ENCODE assay signal across 13 cellular contexts in the genomic region with DNA sequence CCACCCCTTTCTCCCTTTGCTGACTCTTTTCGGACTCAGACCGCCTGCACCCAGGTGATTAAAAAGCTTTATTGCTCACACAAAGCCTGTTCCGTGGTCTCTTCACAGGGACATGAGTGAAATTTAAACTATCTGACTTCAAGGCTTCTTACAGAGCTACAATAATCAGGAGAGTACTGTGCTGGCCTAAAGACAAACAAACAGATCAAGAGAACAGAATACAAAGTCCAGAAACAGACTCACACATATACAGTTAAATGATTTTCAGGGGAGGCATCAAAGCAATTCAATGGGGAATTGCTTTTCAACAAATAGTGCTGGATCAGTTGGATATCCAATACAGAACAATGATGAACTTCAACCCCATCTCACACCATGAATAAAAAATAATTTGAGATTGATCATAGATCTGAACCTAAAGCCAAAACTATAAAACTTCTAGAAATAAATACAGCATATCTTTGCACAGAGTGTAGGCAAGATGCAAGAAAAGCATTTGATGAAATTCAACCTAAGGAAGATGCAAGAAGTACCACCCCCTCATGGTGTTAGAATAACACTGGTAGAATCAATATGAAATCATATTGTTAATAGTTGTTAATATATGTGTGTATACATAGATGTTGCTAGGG.
DNase-seq lines count a peak whose midpoint lies in the region; ATAC-seq, FAIRE-seq and TF ChIP-seq lines count a peak whose summit lies in the region.
"Had no signal": no experiment of that assay in that cellular context is flagged by ENCODE, and none has a peak within 500 bp of the region (broad histone marks: within the 10 kb centered on the region; RNA-seq: fewer than 3 reads in every experiment).

No MANE protein-coding gene starts in this region.

- no peak overlapping the region for H2BK20ac ChIP-seq in H1 (ENCODE audit: low read length)

- intact Hi-C loops in HepG2 (cut with micrococcal nuclease; ENCODE audit: unreplicated experiment) (no loop called here), stomach (cut with DNase I; ENCODE audit: low total_unique reads) (no loop called here), natural killer cell (cut with micrococcal nuclease) (no loop called here)

- H3K14ac ChIP-seq in H1 (ENCODE audit: insufficient read length), result no peak overlapping the region

- no peak for TF ChIP-seq RAD21 in H1 (IDR thresholded peaks at IDR 0.05 in 1 of 2, conservative IDR thresholded peaks at IDR 0.05 in 1 of 2; ENCODE audit: low read depth in 2 of 2, low read length in 2 of 2)
- TF ChIP-seq RAD21 in HepG2 (CRISPR knock-in tag; IDR thresholded peaks at IDR 0.05), result no peak

- TF ChIP-seq EP300 in H1 (IDR thresholded peaks at IDR 0.05; ENCODE audit: borderline replicate concordance in 1 of 2, low read depth in 2 of 2, low read length in 2 of 2), result no peak
- TF ChIP-seq EP300 in HepG2 (IDR thresholded peaks at IDR 0.05; ENCODE audit: low read depth in 2 of 2, low read length in 2 of 2), result peak in 1 of 2 experiments; percentile 64; a peak in 2 of 4 replicates
- TF ChIP-seq EP300 in HepG2 (CRISPR knock-in tag; IDR thresholded peaks at IDR 0.05; ENCODE audit: borderline replicate concordance), result 0 out of 2 replicates have a peak, but pooled peaks have one; percentile 38
- TF ChIP-seq EP300 in stomach (IDR thresholded peaks at IDR 0.05), result no peak

- peaks cover 26% of the 10 kb centered on the region for H3K79me2 ChIP-seq in GM23338 (replicated peaks; ENCODE audit: insufficient read depth)
- peaks cover 0 to 13% of the 10 kb centered on the region in 2 experiments; a peak in 1 of 4 replicates for H3K79me2 ChIP-seq in H1 (ENCODE audit: control insufficient read depth in 1 of 2, insufficient read depth in 2 of 2, low read length in 2 of 2)
- peaks cover 27% of the 10 kb centered on the region for H3K79me2 ChIP-seq in HepG2 (ENCODE audit: insufficient read depth, low read length)

- H3K36me3 ChIP-seq in GM23338 (ENCODE audit: insufficient read depth), result no peaks in the 10 kb centered on the region
- H3K36me3 ChIP-seq in H1 (ENCODE audit: control insufficient read depth in 2 of 4, insufficient read depth in 4 of 4, low read length in 3 of 4), result no peaks in the 10 kb centered on the region
- no peaks in the 10 kb centered on the region for H3K36me3 ChIP-seq in HepG2 (replicated peaks in 1 of 2; ENCODE audit: control insufficient read depth in 1 of 2, insufficient read depth in 2 of 2, low read length in 2 of 2)
- H3K36me3 ChIP-seq in mucosa of rectum (ENCODE audit: control insufficient read depth in 2 of 2, insufficient read depth in 2 of 2, low read length in 2 of 2), result no peaks in the 10 kb centered on the region
- no peaks in the 10 kb centered on the region for H3K36me3 ChIP-seq in stomach

- no peak overlapping the region for H3K4me3 Mint-ChIP-seq in GM23338
- H3K4me3 Mint-ChIP-seq in natural killer cell, result no peak overlapping the region
- H3K4me3 Mint-ChIP-seq: CD8-positive, alpha-beta memory T cell had no signal

- no peak overlapping the region for H2AFZ ChIP-seq in GM23338
- no peak overlapping the region for H2AFZ ChIP-seq in H1 (ENCODE audit: low read length)
- no peak overlapping the region for H2AFZ ChIP-seq in HepG2 (ENCODE audit: low read length)

- no peak overlapping the region for H2BK5ac ChIP-seq in H1 (ENCODE audit: low read depth, low read length)

- H3K9ac ChIP-seq in H1 (replicated peaks in 1 of 4; ENCODE audit: extremely low read depth in 1 of 4, low read depth in 3 of 4, low read length in 3 of 4) (no peak overlapping the region), HepG2 (ENCODE audit: insufficient read depth, low read depth, low read length) (peak overlapping the region; percentile 56; the same call in 1 of the 2 replicates), mucosa of rectum (ENCODE audit: low read depth in 1 of 2, low read length in 2 of 2) (no peak overlapping the region)

- POLR2A ChIA-PET in H1 (lab: Charles Lee; ENCODE audit: partially characterized antibody) (interaction anchor here (1.2 kb wide), 1 partner anchor 18 kb away, joined by 3 read pairs; no protein-coding TSS in a partner anchor), HepG2 (lab: Yijun Ruan, JAX) (interaction anchor here (0.8 to 1.5 kb wide), 3 partner anchors 18 to 81 kb away, joined by 4 to 6 read pairs (median 4); no protein-coding TSS in a partner anchor)

- H2BK12ac ChIP-seq in H1 (ENCODE audit: low read depth, low read length), result no peak overlapping the region

- H3K27ac Mint-ChIP-seq in GM23338 (no peak overlapping the region), natural killer cell (no peak overlapping the region)
- no peak overlapping the region for H3K27ac Mint-ChIP-seq in activated naive CD4-positive, alpha-beta T cell treated with anti-CD3 and anti-CD28 coated beads, Interleukin-2, amount 50 U/mL, for 72 hours
- H3K27ac Mint-ChIP-seq: CD8-positive, alpha-beta memory T cell had no signal

- in situ Hi-C loops in HepG2 (cut with HindIII; ENCODE audit: extremely low pct_ligation_motif_present, low pct_unique_long_range_greater_than_20kb), result no loop called here

- peaks cover 50% of the 10 kb centered on the region for H3K4me1 ChIP-seq in GM23338 (ENCODE audit: insufficient read depth)
- peaks cover 2 to 20% (median 12%) of the 10 kb centered on the region in 4 experiments; a peak in 5 of 7 replicates for H3K4me1 ChIP-seq in H1 (replicated peaks in 1 of 4; ENCODE audit: control insufficient read depth in 3 of 4, insufficient read depth in 4 of 4, low read length in 3 of 4)
- H3K4me1 ChIP-seq in HepG2 (ENCODE audit: insufficient read depth, low read length), result peaks cover 10% of the 10 kb centered on the region
- H3K4me1 ChIP-seq in mucosa of rectum (ENCODE audit: control insufficient read depth in 2 of 2, insufficient read depth in 2 of 2, low read length in 2 of 2), result peaks cover 6 to 29% of the 10 kb centered on the region in 2 donors
- peaks cover 4 to 18% (median 8%) of the 10 kb centered on the region in 4 donors for H3K4me1 ChIP-seq in stomach

- TF ChIP-seq POLR2A in H1 (IDR thresholded peaks at IDR 0.05; ENCODE audit: control extremely low read depth in 1 of 2, low read depth in 2 of 2, low read length in 2 of 2) (no peak), HepG2 (IDR thresholded peaks at IDR 0.05; ENCODE audit: insufficient read depth in 1 of 2, low read depth in 2 of 2, low read length in 2 of 2) (no peak), stomach (IDR thresholded peaks at IDR 0.05) (no peak)

- H4K91ac ChIP-seq in H1 (replicated peaks; ENCODE audit: insufficient read length, low read length), result no peak overlapping the region

- H3K23me2 ChIP-seq in H1 (ENCODE audit: low read depth, low read length), result peaks cover 1% of the 10 kb centered on the region; the same call in 1 of the 2 replicates

- H4K8ac ChIP-seq in H1 (ENCODE audit: extremely low read depth, insufficient read depth, low read length), result no peak overlapping the region

- no peak overlapping the region for H4K5ac ChIP-seq in H1 (ENCODE audit: insufficient read length, low read depth, low read length)

- H3K9me3 Mint-ChIP-seq in GM23338 (peaks cover 14% of the 10 kb centered on the region), natural killer cell (no peaks in the 10 kb centered on the region)
- peaks cover 0 to 4% of the 10 kb centered on the region in 2 donors for H3K9me3 Mint-ChIP-seq in activated naive CD4-positive, alpha-beta T cell treated with anti-CD3 and anti-CD28 coated beads, Interleukin-2, amount 50 U/mL, for 72 hours
- H3K9me3 Mint-ChIP-seq: CD8-positive, alpha-beta memory T cell had no signal

- no peaks in the 10 kb centered on the region for H3K27me3 ChIP-seq in GM23338 (ENCODE audit: insufficient read depth)
- H3K27me3 ChIP-seq in H1 (replicated peaks in 1 of 4; ENCODE audit: control insufficient read depth in 3 of 4, extremely low read depth in 1 of 4, insufficient read depth in 3 of 4, low read length in 3 of 4), result no peaks in the 10 kb centered on the region
- H3K27me3 ChIP-seq in HepG2 (ENCODE audit: control insufficient read depth in 1 of 2, insufficient read depth in 2 of 2, low read length in 2 of 2), result no peaks in the 10 kb centered on the region
- H3K27me3 ChIP-seq in mucosa of rectum (ENCODE audit: control insufficient read depth in 2 of 2, insufficient read depth in 2 of 2, low read length in 2 of 2), result no peaks in the 10 kb centered on the region
- no peaks in the 10 kb centered on the region for H3K27me3 ChIP-seq in stomach

- CTCF ChIA-PET in H1 (lab: Charles Lee; ENCODE audit: partially characterized antibody), result interaction anchor here (1.3 kb wide), 1 partner anchor 9 kb away, joined by 4 read pairs; no protein-coding TSS in a partner anchor
- CTCF ChIA-PET in HepG2 (lab: Yijun Ruan, JAX; ENCODE audit: low intra/inter-chr PET ratio, low total read pairs), result no interaction called here

- H3K79me1 ChIP-seq in H1 (ENCODE audit: low read depth, low read length), result no peaks in the 10 kb centered on the region

- no peak overlapping the region for H3K23ac ChIP-seq in H1 (ENCODE audit: insufficient read length)

- H4K20me1 ChIP-seq in GM23338 (replicated peaks; ENCODE audit: insufficient read depth), result no peaks in the 10 kb centered on the region
- no peaks in the 10 kb centered on the region for H4K20me1 ChIP-seq in H1 (replicated peaks in 1 of 2; ENCODE audit: control insufficient read depth in 1 of 2, insufficient read depth in 2 of 2, low read length in 2 of 2)
- H4K20me1 ChIP-seq in HepG2 (ENCODE audit: insufficient read depth, low read length), result no peaks in the 10 kb centered on the region

- no TSS peak for BruUV-seq in HepG2 (replicated peaks; lab: Mats Ljungman, UMichigan)

- H3K4ac ChIP-seq in H1 (replicated peaks; ENCODE audit: insufficient read length, low read depth, low read length), result no peak overlapping the region

- no peak overlapping the region for H2BK120ac ChIP-seq in H1 (replicated peaks; ENCODE audit: low read depth, low read length)

- TF ChIP-seq CTCF in GM23338 (conservative IDR thresholded peaks at IDR 0.05; ENCODE audit: low read depth in 2 of 2) (no peak), H1 (IDR thresholded peaks at IDR 0.05; ENCODE audit: control extremely low read depth in 1 of 3, insufficient read depth in 1 of 3, low read depth in 1 of 3, low read length in 3 of 3) (no peak), HepG2 (CRISPR knock-in tag; IDR thresholded peaks at IDR 0.05) (no peak), stomach (IDR thresholded peaks at IDR 0.05) (no peak), natural killer cell (IDR thresholded peaks at IDR 0.05) (no peak)

- peaks cover 16% of the 10 kb centered on the region for H3K4me1 Mint-ChIP-seq in GM23338
- H3K4me1 Mint-ChIP-seq in natural killer cell, result peaks cover 26 to 37% of the 10 kb centered on the region in 2 donors

- no peak for DNase-seq in GM23338 (ENCODE audit: low spot score)
- DNase-seq in H1 (ENCODE audit: low read depth in 1 of 2, low spot score in 2 of 2), result no peak
- peak; percentile 90 for DNase-seq in HepG2 (ENCODE audit: low spot score)
- no peak for DNase-seq in NCI-H2029 (lab: John Stamatoyannopoulos, UW)
- no peak for DNase-seq in stomach
- no peak for DNase-seq in natural killer cell
- no peak for DNase-seq in activated naive CD4-positive, alpha-beta T cell treated with anti-CD3 and anti-CD28 coated beads, Interleukin-2, amount 50 U/mL, for 72 hours (ENCODE audit: low spot score in 2 of 2)
- DNase-seq: CD8-positive, alpha-beta memory T cell; DMS53; GF-D8; H7 had no signal

- H3K36me3 Mint-ChIP-seq in GM23338 (ENCODE audit: low read depth) (peaks cover 13% of the 10 kb centered on the region), natural killer cell (no peaks in the 10 kb centered on the region)
- H3K36me3 Mint-ChIP-seq in activated naive CD4-positive, alpha-beta T cell treated with anti-CD3 and anti-CD28 coated beads, Interleukin-2, amount 50 U/mL, for 72 hours, result peaks cover 0 to 5% of the 10 kb centered on the region in 2 donors

- H3F3A ChIP-seq in GM23338 (replicated peaks; ENCODE audit: low read depth), result no peaks in the 10 kb centered on the region

- FAIRE-seq in H1 (lab: Jason Lieb, UNC) (no peak), HepG2 (lab: Jason Lieb, UNC) (no peak)

- H3K9me3 ChIP-seq in H1 (ENCODE audit: insufficient read depth in 2 of 2, low read depth in 1 of 2, low read length in 1 of 2), result no peaks in the 10 kb centered on the region
- no peaks in the 10 kb centered on the region for H3K9me3 ChIP-seq in HepG2 (ENCODE audit: low read length)
- no peaks in the 10 kb centered on the region for H3K9me3 ChIP-seq in mucosa of rectum (ENCODE audit: control insufficient read depth in 2 of 2, low read length in 2 of 2)
- H3K9me3 ChIP-seq in stomach, result no peaks in the 10 kb centered on the region

- no peak overlapping the region for H3K56ac ChIP-seq in H1 (replicated peaks; ENCODE audit: insufficient read length, low read depth, low read length)

- WGBS in H1 (ENCODE audit: extremely low coverage in 1 of 2, insufficient coverage in 1 of 2, insufficient read length in 1 of 2, insufficient replicate concordance in 2 of 2, low coverage in 1 of 2, low lambda C conversion rate in 2 of 2, missing lambda C conversion rate in 1 of 2), 2 experiments, result 76% methylated on average over 3 of the region's 3 CpGs; no CpG with 5 or more reads in 1 of the 2 experiments
- WGBS in HepG2 (ENCODE audit: low lambda C conversion rate), result 2% methylated on average over 3 of the region's 3 CpGs
- WGBS in stomach, 5 donors, result 84 to 95% (median 89%) methylated on average over 3 of the region's 3 CpGs

- H3K27me3 Mint-ChIP-seq in GM23338 (ENCODE audit: insufficient read depth, low read depth, poor library complexity), result peaks cover 2% of the 10 kb centered on the region
- H3K27me3 Mint-ChIP-seq in natural killer cell (ENCODE audit: low read depth in 2 of 2), result no peaks in the 10 kb centered on the region
- H3K27me3 Mint-ChIP-seq: CD8-positive, alpha-beta memory T cell had no signal

- H3K4me2 ChIP-seq in GM23338, result peak overlapping the region; percentile 67
- no peak overlapping the region; a peak in 1 of 4 replicates for H3K4me2 ChIP-seq in H1 (ENCODE audit: insufficient read depth in 1 of 2, low read depth in 2 of 2, low read length in 2 of 2)
- H3K4me2 ChIP-seq in HepG2 (ENCODE audit: low read depth, low read length), result peak overlapping the region; percentile 74

- H3K18ac ChIP-seq in H1 (ENCODE audit: extremely low read depth, low read length), result peak overlapping the region; percentile 43; the same call in 1 of the 2 replicates

- ATAC-seq in GM23338 (no peak), HepG2 (peak; percentile 99), natural killer cell (no peak)
- no peak for ATAC-seq in activated naive CD4-positive, alpha-beta T cell treated with anti-CD3 and anti-CD28 coated beads, Interleukin-2, amount 50 U/mL, for 72 hours

- H3K27ac ChIP-seq in GM23338 (ENCODE audit: low read depth) (peak overlapping the region; percentile 80), H1 (ENCODE audit: low read depth, low read length) (no peak overlapping the region), HepG2 (ENCODE audit: extremely low read length, insufficient read depth, low read length) (peak overlapping the region; percentile 88), mucosa of rectum (ENCODE audit: low read depth in 2 of 2, low read length in 2 of 2) (peak overlapping the region; percentile 26 to 29), stomach (no peak overlapping the region)
- H3K27ac ChIP-seq: 22Rv1 had no signal

- H2BK15ac ChIP-seq in H1 (ENCODE audit: low read length), result no peak overlapping the region

- no peaks in the 10 kb centered on the region for H3K9me2 ChIP-seq in GM23338 (ENCODE audit: insufficient read depth)

- H2AK5ac ChIP-seq in H1 (ENCODE audit: low read depth, low read length), result no peak overlapping the region

- H3K4me3 ChIP-seq in GM23338 (no peak overlapping the region), H1 (ENCODE audit: extremely low read depth in 1 of 4, insufficient read depth in 2 of 4, low read depth in 3 of 4, low read length in 4 of 4) (no peak overlapping the region), HepG2 (replicated peaks in 1 of 3; ENCODE audit: insufficient read depth in 1 of 3, low read depth in 2 of 3, low read length in 3 of 3) (peak overlapping the region in 1 of 3 experiments; percentile 30; a peak in 2 of 6 replicates), mucosa of rectum (ENCODE audit: low read length in 2 of 2) (no peak overlapping the region), stomach (no peak overlapping the region)

Comparison
In these comparisons a context has a peak if more than half of its experiments do, and no peak if none do; other contexts are left out.
1. H3K27ac ChIP-seq: peak in GM23338 (single experiment), HepG2 (single experiment) and mucosa of rectum (2 of 2); none in H1 (single experiment) and stomach (0 of 5).
2. H3K4me2 ChIP-seq: peak in GM23338 (single experiment) and HepG2 (single experiment); none in H1 (0 of 2).